Comparison of ENCODE assay signal across 9 cellular contexts in the genomic region with DNA sequence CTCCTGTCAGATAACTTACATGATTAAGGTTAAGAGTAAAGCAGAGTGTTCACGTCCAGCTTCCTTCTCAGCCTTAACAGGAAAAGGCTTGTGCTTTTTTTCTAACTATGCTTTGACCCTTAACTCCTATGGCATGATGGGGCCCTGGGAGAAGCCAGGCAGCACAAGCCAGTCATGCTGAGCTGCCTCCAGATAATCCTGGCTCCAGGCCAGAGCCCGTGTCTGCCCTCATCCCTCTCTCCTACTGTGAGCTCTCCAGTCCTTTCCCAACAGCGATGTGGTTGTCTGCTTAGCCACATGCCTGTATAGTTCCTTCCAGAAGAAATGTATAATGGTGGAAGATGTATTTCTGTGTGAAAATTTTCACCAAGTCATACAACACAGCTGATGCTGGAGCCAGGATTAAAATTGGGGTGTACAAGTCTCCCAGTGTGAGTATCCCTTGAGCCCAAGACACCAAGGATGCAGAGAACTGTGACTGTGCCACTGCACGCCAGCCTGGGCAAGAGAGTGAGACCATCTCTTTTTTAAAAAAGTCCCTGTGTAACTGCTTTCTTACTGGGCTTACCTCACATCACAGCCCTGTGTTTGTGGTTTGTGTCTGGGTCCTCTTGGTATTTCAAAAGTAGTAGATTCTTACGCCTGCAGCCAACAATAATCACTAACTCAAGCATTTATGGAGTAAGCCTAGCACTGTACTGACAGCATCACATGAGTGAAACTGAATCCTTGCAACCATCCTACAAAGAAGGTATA. TPM values are rescaled to one million over a fixed set of nuclear protein-coding genes. Genes with fewer than 3 reads are reported as not detected.
DNase-seq lines count a peak whose midpoint lies in the region; TF ChIP-seq lines count a peak whose summit lies in the region.
"Had no signal": no experiment of that assay in that cellular context is flagged by ENCODE, and none has a peak within 500 bp of the region (broad histone marks: within the 10 kb centered on the region; RNA-seq: fewer than 3 reads in every experiment).

No MANE protein-coding gene starts in this region.

- H3K27ac Mint-ChIP-seq in osteocyte (ENCODE audit: unreplicated experiment): peak overlapping the region; percentile 86

- no peaks in the 10 kb centered on the region for H3K27me3 Mint-ChIP-seq in osteocyte (ENCODE audit: unreplicated experiment)

- H3K36me3 Mint-ChIP-seq in osteocyte (ENCODE audit: unreplicated experiment): peaks cover 30% of the 10 kb centered on the region

- H3K27me3 ChIP-seq in BLaER1: no peaks in the 10 kb centered on the region

- CTCF ChIA-PET in RWPE1 (lab: Yijun Ruan, JAX): no interaction called here

- peaks cover 30% of the 10 kb centered on the region for H3K4me1 Mint-ChIP-seq in osteocyte (ENCODE audit: unreplicated experiment)

- H3K9me3 ChIP-seq in BLaER1: no peaks in the 10 kb centered on the region

- H3K36me3 ChIP-seq in BLaER1: peaks cover 71% of the 10 kb centered on the region

- DNase-seq in NCI-H226 (peak; percentile 67), fibroblast of mammary gland (ENCODE audit: low read depth) (peak; percentile 68), osteocyte (ENCODE audit: extremely low spot score, unreplicated experiment) (peak; percentile 89), RWPE1 (ENCODE audit: low spot score) (no peak), NCI-H187 (lab: John Stamatoyannopoulos, UW) (no peak), T-helper 1 cell (no peak), NCI-H1417 treated with DMSO at 0.1 percent for 48 hours (lab: John Stamatoyannopoulos, UW) (no peak)
- DNase-seq: NK-92 treated with Interleukin-12 subunit alpha and Interleukin-12 subunit beta, amount 100 ng/mL, for 24 hours had no signal

- H3K4me3 Mint-ChIP-seq in osteocyte (ENCODE audit: unreplicated experiment): no peak overlapping the region

- peak overlapping the region; percentile 25; the same call in 1 of the 2 replicates for H3K4me2 ChIP-seq in BLaER1

- H3K9me3 Mint-ChIP-seq in osteocyte (ENCODE audit: unreplicated experiment): no peaks in the 10 kb centered on the region

- peaks cover 42% of the 10 kb centered on the region for H4K20me1 ChIP-seq in BLaER1

- TF ChIP-seq CTCF in fibroblast of mammary gland (conservative IDR thresholded peaks at IDR 0.05; ENCODE audit: control insufficient read depth, insufficient read depth, low read depth, low read length) (no peak), osteocyte (IDR thresholded peaks at IDR 0.05) (no peak), RWPE1 (conservative IDR thresholded peaks at IDR 0.05; ENCODE audit: low read depth) (no peak)

- H3K27ac ChIP-seq in BLaER1: no peak overlapping the region
- no peak overlapping the region for H3K27ac ChIP-seq in RWPE1

- POLR2A ChIA-PET in RWPE1 (lab: Yijun Ruan, JAX; ENCODE audit: low non-redundant PET): no interaction called here

- H3K4me1 ChIP-seq in BLaER1: peaks cover 18% of the 10 kb centered on the region

- H3K9ac ChIP-seq in BLaER1: no peak overlapping the region

- H3K4me3 ChIP-seq in BLaER1: no peak overlapping the region
- no peak overlapping the region for H3K4me3 ChIP-seq in fibroblast of mammary gland (ENCODE audit: control insufficient read depth, low read depth, low read length)

RNA-seq across cellular contexts. Expression of a gene that starts 7.9 kb away (rescaled TPM):
- 24.7 and 35.4 TPM in 2 replicates for total RNA-seq in osteocyte

RNA-seq across cellular contexts. Expression of a gene that starts 9.8 kb away (rescaled TPM):
- 42.1 and 43.3 TPM in 2 replicates for total RNA-seq in osteocyte

RNA-seq across cellular contexts. Expression of a gene that starts 30.3 kb away (rescaled TPM):
- 0.13 TPM in 1 of 2 replicates, not detected in the other for total RNA-seq in osteocyte

RNA-seq across cellular contexts. Expression of a gene that starts 52.3 kb away (rescaled TPM):
- total RNA-seq in osteocyte: not detected in 2 replicates

Comparison
In these comparisons a context has a peak if more than half of its experiments do, and no peak if none do; other contexts are left out.
1. DNase-seq: peak in NCI-H226 (single experiment), fibroblast of mammary gland (single experiment) and osteocyte (single experiment); none in RWPE1 (single experiment), NCI-H187 (0 of 2), T-helper 1 cell (0 of 5) and NCI-H1417 treated with DMSO at 0.1 percent for 48 hours (single experiment).